In genomic region chr20:46074006-46074405, GRCh38 we compare ENCODE assay signal across 12 cellular contexts. TPM values are rescaled to one million over a fixed set of nuclear protein-coding genes. Genes with fewer than 3 reads are reported as not detected.
"Had no signal": no experiment of that assay in that cellular context is flagged by ENCODE, and none has a peak within 500 bp of the region (broad histone marks: within the 10 kb centered on the region; RNA-seq: fewer than 3 reads in every experiment).

No MANE protein-coding gene starts in this region.

- H3K27ac Mint-ChIP-seq: naive thymus-derived CD4-positive, alpha-beta T cell; stimulated activated memory B cell treated with anti-CD40 and anti-IgM and Interleukin-4, amounts not matched to agents 10 μg/mL and 1 μg/mL and 100 μg/mL, for 72 hours had no signal

- H3K27ac ChIP-seq: esophagus squamous epithelium, tibial artery, vagina had no signal

- ATAC-seq: left lobe of liver; mucosa of descending colon; naive thymus-derived CD4-positive, alpha-beta T cell; stimulated activated memory B cell treated with anti-CD40 and anti-IgM and Interleukin-4, amounts not matched to agents 10 μg/mL and 1 μg/mL and 100 μg/mL, for 72 hours had no signal

- H3K4me3 Mint-ChIP-seq: naive thymus-derived CD4-positive, alpha-beta T cell; stimulated activated memory B cell treated with anti-CD40 and anti-IgM and Interleukin-4, amounts not matched to agents 10 μg/mL and 1 μg/mL and 100 μg/mL, for 72 hours had no signal

- H3K27me3 Mint-ChIP-seq: naive thymus-derived CD4-positive, alpha-beta T cell; stimulated activated memory B cell treated with anti-CD40 and anti-IgM and Interleukin-4, amounts not matched to agents 10 μg/mL and 1 μg/mL and 100 μg/mL, for 72 hours had no signal

- H3K9me3 ChIP-seq: esophagus squamous epithelium, mucosa of descending colon, tibial artery, vagina had no signal

- DNase-seq: activated CD4-positive, alpha-beta T cell treated with anti-CD3 and anti-CD28 coated beads, Interleukin-2, amount 50 U/mL, for 48 hours; activated naive CD4-positive, alpha-beta T cell treated with anti-CD3 and anti-CD28 coated beads, Interleukin-2, amount 50 U/mL, for 16 hours; esophagus squamous epithelium; mucosa of descending colon; naive thymus-derived CD4-positive, alpha-beta T cell; posterior cingulate gyrus; T-helper 1 cell; T1000; tibial artery had no signal

- H3K9me3 Mint-ChIP-seq: naive thymus-derived CD4-positive, alpha-beta T cell; stimulated activated memory B cell treated with anti-CD40 and anti-IgM and Interleukin-4, amounts not matched to agents 10 μg/mL and 1 μg/mL and 100 μg/mL, for 72 hours had no signal

- H3K4me3 ChIP-seq: esophagus squamous epithelium, mucosa of descending colon, tibial artery, vagina had no signal

- H3K27me3 ChIP-seq: esophagus squamous epithelium, tibial artery, vagina had no signal

- H3K4me1 Mint-ChIP-seq: stimulated activated memory B cell treated with anti-CD40 and anti-IgM and Interleukin-4, amounts not matched to agents 10 μg/mL and 1 μg/mL and 100 μg/mL, for 72 hours had no signal

RNA-seq across cellular contexts. Expression of gene SLC12A5, which starts 45.0 kb away (rescaled TPM):
- total RNA-seq: esophagus squamous epithelium; left lobe of liver; naive thymus-derived CD4-positive, alpha-beta T cell; vagina had no signal
- polyA plus RNA-seq: naive thymus-derived CD4-positive, alpha-beta T cell had no signal
